In genomic region chr5:103371046-103371603, GRCh38 we compare ENCODE assay signal across 22 cellular contexts.
"Had no signal": no experiment of that assay in that cellular context is flagged by ENCODE, and none has a peak within 500 bp of the region (broad histone marks: within the 10 kb centered on the region; RNA-seq: fewer than 3 reads in every experiment).

No MANE protein-coding gene starts in this region.

- H3K4me3 ChIP-seq: dorsolateral prefrontal cortex, pancreas, suprapubic skin, transverse colon, uterus had no signal

- H3K36me3 Mint-ChIP-seq: activated naive CD8-positive, alpha-beta T cell treated with anti-CD3 and anti-CD28 coated beads, Interleukin-2, amount 10 ng/mL, durations not matched to agents 7 days and 5 days had no signal

- H3K9me3 Mint-ChIP-seq: activated CD4-positive, alpha-beta T cell treated with anti-CD3 and anti-CD28 coated beads, Interleukin-2, amount 10 ng/mL, durations not matched to agents 24 days and 14 days; activated naive CD8-positive, alpha-beta T cell treated with anti-CD3 and anti-CD28 coated beads, Interleukin-2, amount 10 ng/mL, durations not matched to agents 7 days and 5 days had no signal

- H3K27ac ChIP-seq: brain microvascular endothelial cell, pancreas, suprapubic skin, transverse colon, uterus had no signal

- H3K27ac Mint-ChIP-seq: activated CD4-positive, alpha-beta T cell treated with anti-CD3 and anti-CD28 coated beads, Interleukin-2, amount 10 ng/mL, durations not matched to agents 24 days and 14 days; activated CD8-positive, alpha-beta T cell treated with anti-CD3 and anti-CD28 coated beads for 36 hours; activated naive CD8-positive, alpha-beta T cell treated with anti-CD3 and anti-CD28 coated beads, Interleukin-2, amount 10 ng/mL, durations not matched to agents 7 days and 5 days; activated T-helper 17 cell treated with anti-CD3 and anti-CD28 coated beads, Interleukin-2, amount 50 U/mL, for 72 hours; stimulated activated naive CD8-positive, alpha-beta T cell treated with anti-CD3 and anti-CD28 coated beads, Interleukin-15, Interleukin-2, amounts not matched to agents 100 ng/mL and 50 ng/mL, for 24 hours had no signal

- H3K27me3 ChIP-seq: brain microvascular endothelial cell, dorsolateral prefrontal cortex, pancreas, suprapubic skin, transverse colon, uterus had no signal

- H3K36me3 ChIP-seq: brain microvascular endothelial cell, pancreas, suprapubic skin, transverse colon, uterus had no signal

- H3K4me3 Mint-ChIP-seq: activated CD4-positive, alpha-beta T cell treated with anti-CD3 and anti-CD28 coated beads, Interleukin-2, amount 10 ng/mL, durations not matched to agents 24 days and 14 days; activated CD8-positive, alpha-beta T cell treated with anti-CD3 and anti-CD28 coated beads for 36 hours; activated naive CD8-positive, alpha-beta T cell treated with anti-CD3 and anti-CD28 coated beads, Interleukin-2, amount 10 ng/mL, durations not matched to agents 7 days and 5 days; activated T-helper 17 cell treated with anti-CD3 and anti-CD28 coated beads, Interleukin-2, amount 50 U/mL, for 72 hours; naive thymus-derived CD4-positive, alpha-beta T cell; stimulated activated naive CD8-positive, alpha-beta T cell treated with anti-CD3 and anti-CD28 coated beads, Interleukin-15, Interleukin-2, amounts not matched to agents 100 ng/mL and 50 ng/mL, for 24 hours had no signal

- H3K4me1 Mint-ChIP-seq: activated CD4-positive, alpha-beta T cell treated with anti-CD3 and anti-CD28 coated beads, Interleukin-2, amount 10 ng/mL, durations not matched to agents 24 days and 14 days; activated naive CD8-positive, alpha-beta T cell treated with anti-CD3 and anti-CD28 coated beads, Interleukin-2, amount 10 ng/mL, durations not matched to agents 7 days and 5 days; activated T-helper 17 cell treated with anti-CD3 and anti-CD28 coated beads, Interleukin-2, amount 50 U/mL, for 72 hours; naive thymus-derived CD4-positive, alpha-beta T cell had no signal

- ATAC-seq: activated CD8-positive, alpha-beta T cell treated with anti-CD3 and anti-CD28 coated beads for 36 hours; activated T-helper 17 cell treated with anti-CD3 and anti-CD28 coated beads, Interleukin-2, amount 50 U/mL, for 72 hours; left cardiac atrium; naive thymus-derived CD4-positive, alpha-beta T cell; pancreas had no signal

- H3K4me1 ChIP-seq: suprapubic skin, transverse colon, uterus had no signal

- H3K9me3 ChIP-seq: pancreas, suprapubic skin, transverse colon, uterus had no signal

- FAIRE-seq: colon, pancreas had no signal

- DNase-seq: activated CD4-positive, alpha-beta T cell treated with anti-CD3 and anti-CD28 coated beads, Interleukin-2, amount 10 ng/mL, durations not matched to agents 24 days and 14 days; activated CD4-positive, CD25-positive, alpha-beta regulatory T cell; activated CD8-positive, alpha-beta T cell treated with anti-CD3 and anti-CD28 coated beads for 36 hours; activated naive CD4-positive, alpha-beta T cell; activated naive CD8-positive, alpha-beta T cell treated with anti-CD3 and anti-CD28 coated beads, Interleukin-2, amount 10 ng/mL, durations not matched to agents 7 days and 5 days; activated T-cell treated with anti-CD3 and anti-CD28 coated beads, Interleukin-2, amount 50 U/mL, for 1 hour; brain microvascular endothelial cell; central memory CD4-positive, alpha-beta T cell; dorsolateral prefrontal cortex; left cardiac atrium; mesendoderm; naive thymus-derived CD4-positive, alpha-beta T cell; pancreas; retina; stimulated activated CD4-positive, alpha-beta T cell treated with anti-CD3 and anti-CD28 coated beads, Interleukin-2, amount 100 ng/mL, for 24 hours; T-helper 9 cell; transverse colon; uterus had no signal
